8 cellular contexts compared by ENCODE assay signal in genomic region chr11:7571640-7572000, GRCh38. TPM values are rescaled to one million over a fixed set of nuclear protein-coding genes. Genes with fewer than 3 reads are reported as not detected.
DNase-seq lines count a peak whose midpoint lies in the region; ATAC-seq and TF ChIP-seq lines count a peak whose summit lies in the region.

No MANE protein-coding gene starts in this region.

- POLR2A ChIA-PET in activated B cell treated with CpG ODN at 0.5 μM for 24 hours (lab: Charles Lee): no interaction called here

- no peak for TF ChIP-seq CTCF in activated B cell treated with CpG ODN at 0.5 μM for 24 hours (IDR thresholded peaks at IDR 0.05)

- ATAC-seq in activated B cell treated with CpG ODN at 0.5 μM for 24 hours (ENCODE audit: low read depth) (peak; percentile 21), Right ventricle myocardium superior (ENCODE audit: poor library complexity) (peak; percentile 78), HG02763 (IDR thresholded peaks at IDR 0.05; ENCODE audit: unreplicated experiment) (no peak), GM21515 (IDR thresholded peaks at IDR 0.05; ENCODE audit: unreplicated experiment) (no peak)

- CTCF ChIA-PET in activated B cell treated with CpG ODN at 0.5 μM for 24 hours (lab: Charles Lee): interaction anchor here (1.4 to 2.1 kb wide), 2 partner anchors 12 to 59 kb away, joined by 4 to 5 read pairs; no protein-coding TSS in a partner anchor

- H3K27me3 Mint-ChIP-seq in activated B cell treated with CpG ODN at 0.5 μM for 24 hours: no peaks in the 10 kb centered on the region

- peaks cover 26% of the 10 kb centered on the region for H3K4me1 Mint-ChIP-seq in activated B cell treated with CpG ODN at 0.5 μM for 24 hours

- intact Hi-C loops in activated B cell treated with CpG ODN at 0.5 μM for 24 hours (cut with micrococcal nuclease): loop anchor here (2.0 kb wide), 1 partner anchor 59 kb away; the partner anchor contains the start of gene PPFIBP2
- intact Hi-C loops in Right ventricle myocardium superior (cut with DNase I): loop anchor here (5.0 to 10.0 kb wide), 2 partner anchors 57 to 86 kb away; partner anchors contain the start of gene PPFIBP2
- intact Hi-C loops in posterior vena cava (cut with DNase I): loop anchor here in 1 of 2 donors (10.0 kb wide), 1 partner anchor 57 kb away; the partner anchor contains the start of gene PPFIBP2

- peak; percentile 31 for DNase-seq in stimulated activated CD4-positive, alpha-beta T cell treated with anti-CD3 and anti-CD28 coated beads, Interleukin-15, amount 100 ng/mL, for 24 hours
- DNase-seq in stimulated activated CD4-positive, alpha-beta T cell treated with anti-CD3 and anti-CD28 coated beads, Interleukin-12 subunit alpha, Interleukin-12 subunit beta, amount 100 ng/mL, for 4 hours: no peak
- DNase-seq in NCI-H146 (lab: John Stamatoyannopoulos, UW): peak; percentile 45
- no peak for DNase-seq in activated B cell treated with CpG ODN at 0.5 μM for 24 hours
- peak; percentile 71 for DNase-seq in Right ventricle myocardium superior
- DNase-seq in posterior vena cava (ENCODE audit: low spot score): peak; percentile 84

- no peak overlapping the region for H3K27ac Mint-ChIP-seq in activated B cell treated with CpG ODN at 0.5 μM for 24 hours

- H3K36me3 Mint-ChIP-seq in activated B cell treated with CpG ODN at 0.5 μM for 24 hours (ENCODE audit: low read depth): peaks cover 67% of the 10 kb centered on the region

- no peak overlapping the region for H3K4me3 Mint-ChIP-seq in activated B cell treated with CpG ODN at 0.5 μM for 24 hours

- H3K9me3 Mint-ChIP-seq in activated B cell treated with CpG ODN at 0.5 μM for 24 hours: peaks cover 4% of the 10 kb centered on the region

RNA-seq across cellular contexts. Expression of gene PPFIBP2, which starts 57.8 kb away (rescaled TPM):
- 109 and 112 TPM in 2 replicates for total RNA-seq in activated B cell treated with CpG ODN at 0.5 μM for 24 hours
- 26.5 TPM for total RNA-seq in Right ventricle myocardium superior
- 10 to 100 TPM; 13.8 to 24.6 TPM for total RNA-seq in posterior vena cava

Comparison
In these comparisons a context has a peak if more than half of its experiments do, and no peak if none do; other contexts are left out.
1. DNase-seq: peak in stimulated activated CD4-positive, alpha-beta T cell treated with anti-CD3 and anti-CD28 coated beads, Interleukin-15, amount 100 ng/mL, for 24 hours (single experiment), NCI-H146 (single experiment), Right ventricle myocardium superior (single experiment) and posterior vena cava (single experiment); none in stimulated activated CD4-positive, alpha-beta T cell treated with anti-CD3 and anti-CD28 coated beads, Interleukin-12 subunit alpha, Interleukin-12 subunit beta, amount 100 ng/mL, for 4 hours (single experiment) and activated B cell treated with CpG ODN at 0.5 μM for 24 hours (single experiment).
2. ATAC-seq: peak in activated B cell treated with CpG ODN at 0.5 μM for 24 hours (single experiment) and Right ventricle myocardium superior (single experiment); none in HG02763 (single experiment) and GM21515 (single experiment).